Comparison of ENCODE assay signal across 9 cellular contexts in the genomic region with DNA sequence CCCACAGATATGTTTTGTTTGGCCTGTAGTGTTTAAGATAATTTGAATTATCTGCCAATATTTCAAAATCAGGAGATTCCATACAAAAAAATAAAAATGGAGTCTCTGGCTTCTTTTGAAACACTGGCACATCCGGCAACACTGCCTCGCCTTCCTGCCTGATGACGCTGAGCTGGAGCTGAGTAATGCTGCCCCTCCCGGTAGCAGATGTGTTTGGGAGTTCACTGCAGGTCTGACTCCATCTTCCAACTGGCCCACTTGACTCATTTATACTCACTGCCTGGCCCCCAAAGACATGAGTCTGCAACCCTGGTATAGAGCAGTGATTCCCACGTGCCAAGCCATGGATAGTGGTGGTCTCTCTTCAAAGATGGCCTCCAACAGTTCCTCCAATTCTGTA. TPM values are rescaled to one million over a fixed set of nuclear protein-coding genes. Genes with fewer than 3 reads are reported as not detected.
DNase-seq lines count a peak whose midpoint lies in the region; ATAC-seq lines count a peak whose summit lies in the region.
"Had no signal": no experiment of that assay in that cellular context is flagged by ENCODE, and none has a peak within 500 bp of the region (broad histone marks: within the 10 kb centered on the region; RNA-seq: fewer than 3 reads in every experiment).

No MANE protein-coding gene starts in this region.

- ATAC-seq in HG03039 (IDR thresholded peaks at IDR 0.05; ENCODE audit: unreplicated experiment) = no peak

- DNase-seq in H4 (ENCODE audit: low spot score) (peak; percentile 68), SK-MEL-5 (ENCODE audit: low read depth, low spot score) (peak; percentile 90), fibroblast of peridontal ligament (ENCODE audit: extremely low read depth) (peak; percentile 95), SKM-1 (lab: John Stamatoyannopoulos, UW; ENCODE audit: unreplicated experiment) (no peak), activated gamma-delta T cell (lab: John Stamatoyannopoulos, UW) (no peak)
- DNase-seq in activated CD4-positive, CD25-positive, alpha-beta regulatory T cell treated with anti-CD3 and anti-CD28 coated beads, Interleukin-2, amount 50 U/mL, for 72 hours = no peak
- DNase-seq: OCI-M1 had no signal

- no peaks in the 10 kb centered on the region for H3K27me3 ChIP-seq in skeletal muscle satellite cell (ENCODE audit: control insufficient read depth, insufficient read depth, low read length)

- peak overlapping the region; percentile 37 for H3K9ac ChIP-seq in skeletal muscle satellite cell (ENCODE audit: low read depth, low read length)

- H3K4me3 ChIP-seq in skeletal muscle satellite cell (ENCODE audit: low read length) = peak overlapping the region; percentile 22

- H3K36me3 ChIP-seq in skeletal muscle satellite cell (ENCODE audit: insufficient read depth, low read length) = peaks cover 12% of the 10 kb centered on the region

- in situ Hi-C loops in SK-MEL-5 (cut with HindIII; ENCODE audit: low pct_unique_long_range_greater_than_20kb, low sequenced_read_pairs) = no loop called here

- no peaks in the 10 kb centered on the region for H3K9me3 ChIP-seq in skeletal muscle satellite cell (replicated peaks; ENCODE audit: low read length)

- peaks cover 18% of the 10 kb centered on the region for H3K4me1 ChIP-seq in skeletal muscle satellite cell (ENCODE audit: control insufficient read depth, insufficient read depth, low read length)

- H3K4me2 ChIP-seq in skeletal muscle satellite cell (ENCODE audit: low read length) = peak overlapping the region; percentile 27

RNA-seq across cellular contexts. Expression of a gene that starts 7.4 kb away (rescaled TPM):
- 7.7 and 16.9 TPM in 2 replicates for total RNA-seq in H4 (2014; rRNA removed; shearing (Covaris generic))
- total RNA-seq in SK-MEL-5 (2014; rRNA removed; shearing (Covaris generic)) = 34.3 and 47.6 TPM in 2 replicates
- 53.7 and 82.1 TPM in 2 replicates for polyA plus RNA-seq in SK-MEL-5 (2015; cell fraction: cytosol; rRNA removed)
- polyA plus RNA-seq in SK-MEL-5 (2015; cell fraction: nucleus; rRNA removed) = 158 and 199 TPM in 2 replicates
- 13.2 and 19.0 TPM in 2 replicates for total RNA-seq in skeletal muscle satellite cell (2012; rRNA removed)

Comparison
In these comparisons a context has a peak if more than half of its experiments do, and no peak if none do; other contexts are left out.
1. DNase-seq: peak in H4 (single experiment), SK-MEL-5 (single experiment) and fibroblast of peridontal ligament (single experiment); none in activated CD4-positive, CD25-positive, alpha-beta regulatory T cell treated with anti-CD3 and anti-CD28 coated beads, Interleukin-2, amount 50 U/mL, for 72 hours (single experiment), SKM-1 (single experiment) and activated gamma-delta T cell (single experiment).